In the genomic region with DNA sequence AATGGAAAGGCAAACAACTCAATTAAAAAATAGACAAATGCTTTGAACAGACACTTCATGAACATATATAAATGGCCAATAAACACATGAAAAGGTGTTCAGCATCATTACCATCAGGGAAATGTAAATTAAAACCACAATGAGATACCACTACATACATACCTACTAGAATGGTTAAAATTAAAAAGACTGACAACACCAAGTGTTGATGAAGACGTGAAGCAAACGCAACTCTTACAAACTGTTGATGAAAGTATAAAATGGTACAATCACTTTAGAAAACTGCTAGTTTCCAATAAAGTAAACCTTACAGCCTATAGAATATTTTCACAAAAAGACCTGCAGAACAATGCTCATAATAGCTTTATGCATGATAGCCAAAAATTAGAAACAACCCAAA, we compare ENCODE assay signal across 39 cellular contexts.
"Had no signal": no experiment of that assay in that cellular context is flagged by ENCODE, and none has a peak within 500 bp of the region (broad histone marks: within the 10 kb centered on the region; RNA-seq: fewer than 3 reads in every experiment).

No MANE protein-coding gene starts in this region.

- H3K4me1 ChIP-seq: adrenal gland, ascending aorta, body of pancreas, breast epithelium had no signal

- DNase-seq: activated effector memory CD4-positive, alpha-beta T cell treated with anti-CD3 and anti-CD28 coated beads, Interleukin-2, amount 50 U/mL, for 16 hours; activated effector memory CD4-positive, alpha-beta T cell treated with Interleukin-2 at 50 U/mL for 16 hours; activated gamma-delta T cell; activated gamma-delta T cell treated with Interleukin-2 at 50 U/mL for 16 hours; activated naive CD4-positive, alpha-beta T cell; activated naive CD4-positive, alpha-beta T cell treated with anti-CD3 and anti-CD28 coated beads for 36 hours; activated naive CD4-positive, alpha-beta T cell treated with anti-CD3 and anti-CD28 coated beads, Interleukin-2, amount 10 ng/mL, durations not matched to agents 7 days and 5 days; activated naive CD4-positive, alpha-beta T cell treated with anti-CD3 and anti-CD28 coated beads, Interleukin-2, amount 50 U/mL, for 16 hours; activated naive CD4-positive, alpha-beta T cell treated with Interleukin-2 at 50 U/mL for 16 hours; activated naive CD8-positive, alpha-beta T cell treated with anti-CD3 and anti-CD28 coated beads for 36 hours; activated naive CD8-positive, alpha-beta T cell treated with anti-CD3 and anti-CD28 coated beads, Interleukin-2, amount 10 ng/mL, durations not matched to agents 7 days and 5 days; activated naive CD8-positive, alpha-beta T cell treated with anti-CD3 and anti-CD28 coated beads, Interleukin-2, amount 50 U/mL, for 24 hours; activated T-cell treated with anti-CD3 and anti-CD28 coated beads, Interleukin-2, amount 50 U/mL, for 4 hours; activated T-cell treated with anti-CD3 and anti-CD28 coated beads, Interleukin-2, amount 50 U/mL, for 48 hours; activated T-cell treated with anti-CD3 and anti-CD28 coated beads, Interleukin-2, amount 50 U/mL, for 72 hours; adrenal gland; amniotic stem cell; amygdala; anterior cingulate cortex; aorta; body of pancreas; brain microvascular endothelial cell; caudate nucleus; central memory CD4-positive, alpha-beta T cell; cerebellar nuclear complex had no signal

- H3K4me1 Mint-ChIP-seq: brain; central memory CD8-positive, alpha-beta T cell had no signal

- H3K4me3 ChIP-seq: adrenal gland, ascending aorta, body of pancreas, breast epithelium, cardiac muscle cell had no signal

- H3K27ac ChIP-seq: adrenal gland, ascending aorta, body of pancreas, brain microvascular endothelial cell, breast epithelium, cardiac muscle cell had no signal

- H3K9me3 Mint-ChIP-seq: activated naive CD4-positive, alpha-beta T cell treated with anti-CD3 and anti-CD28 coated beads for 36 hours; activated naive CD4-positive, alpha-beta T cell treated with anti-CD3 and anti-CD28 coated beads, Interleukin-2, amount 10 ng/mL, durations not matched to agents 7 days and 5 days; activated naive CD4-positive, alpha-beta T cell treated with anti-CD3 and anti-CD28 coated beads, Interleukin-2, amount 50 U/mL, for 72 hours; activated naive CD8-positive, alpha-beta T cell treated with anti-CD3 and anti-CD28 coated beads for 36 hours; activated T-cell treated with anti-CD3 and anti-CD28 coated beads, Interleukin-2, amount 50 U/mL, for 4 hours; activated T-cell treated with anti-CD3 and anti-CD28 coated beads, Interleukin-2, amount 50 U/mL, for 72 hours; activated T-helper 17 cell treated with anti-CD3 and anti-CD28 coated beads, Interleukin-2, amount 50 U/mL, for 72 hours; central memory CD8-positive, alpha-beta T cell had no signal

- H3K4me3 Mint-ChIP-seq: activated naive CD4-positive, alpha-beta T cell treated with anti-CD3 and anti-CD28 coated beads for 36 hours; activated naive CD4-positive, alpha-beta T cell treated with anti-CD3 and anti-CD28 coated beads, Interleukin-2, amount 10 ng/mL, durations not matched to agents 7 days and 5 days; activated naive CD4-positive, alpha-beta T cell treated with anti-CD3 and anti-CD28 coated beads, Interleukin-2, amount 50 U/mL, for 24 hours; activated naive CD8-positive, alpha-beta T cell; activated naive CD8-positive, alpha-beta T cell treated with anti-CD3 and anti-CD28 coated beads for 36 hours; activated naive CD8-positive, alpha-beta T cell treated with anti-CD3 and anti-CD28 coated beads, Interleukin-2, amount 10 ng/mL, durations not matched to agents 7 days and 5 days; activated naive CD8-positive, alpha-beta T cell treated with anti-CD3 and anti-CD28 coated beads, Interleukin-2, amount 50 U/mL, for 24 hours; activated T-cell treated with anti-CD3 and anti-CD28 coated beads, Interleukin-2, amount 50 U/mL, for 4 hours; activated T-cell treated with anti-CD3 and anti-CD28 coated beads, Interleukin-2, amount 50 U/mL, for 72 hours; activated T-helper 1 cell treated with anti-CD3 and anti-CD28 coated beads, Interleukin-12 subunit alpha, Interleukin-12 subunit beta, Interleukin-2, Interleukin-4 antibody, amounts not matched to agents 30 ng/mL and 10 ng/mL and 1 ng/mL, durations not matched to agents 14 hours and 24 hours and 36 hours; activated T-helper 17 cell treated with anti-CD3 and anti-CD28 coated beads, Interleukin-2, amount 50 U/mL, for 72 hours; brain; central memory CD8-positive, alpha-beta T cell had no signal

- H3K27me3 ChIP-seq: adrenal gland, ascending aorta, body of pancreas, brain microvascular endothelial cell, breast epithelium, cardiac muscle cell had no signal

- ATAC-seq: activated naive CD4-positive, alpha-beta T cell treated with anti-CD3 and anti-CD28 coated beads, Interleukin-2, amount 50 U/mL, for 72 hours; activated naive CD8-positive, alpha-beta T cell treated with anti-CD3 and anti-CD28 coated beads, Interleukin-2, amount 50 U/mL, for 24 hours; activated T-cell treated with anti-CD3 and anti-CD28 coated beads, Interleukin-2, amount 50 U/mL, for 4 hours; activated T-cell treated with anti-CD3 and anti-CD28 coated beads, Interleukin-2, amount 50 U/mL, for 72 hours; activated T-helper 17 cell treated with anti-CD3 and anti-CD28 coated beads, Interleukin-2, amount 50 U/mL, for 72 hours; body of pancreas had no signal

- H3K27ac Mint-ChIP-seq: activated naive CD4-positive, alpha-beta T cell treated with anti-CD3 and anti-CD28 coated beads for 36 hours; activated naive CD4-positive, alpha-beta T cell treated with anti-CD3 and anti-CD28 coated beads, Interleukin-2, amount 10 ng/mL, durations not matched to agents 7 days and 5 days; activated naive CD4-positive, alpha-beta T cell treated with anti-CD3 and anti-CD28 coated beads, Interleukin-2, amount 50 U/mL, for 24 hours; activated naive CD8-positive, alpha-beta T cell; activated naive CD8-positive, alpha-beta T cell treated with anti-CD3 and anti-CD28 coated beads for 36 hours; activated naive CD8-positive, alpha-beta T cell treated with anti-CD3 and anti-CD28 coated beads, Interleukin-2, amount 10 ng/mL, durations not matched to agents 7 days and 5 days; activated naive CD8-positive, alpha-beta T cell treated with anti-CD3 and anti-CD28 coated beads, Interleukin-2, amount 50 U/mL, for 24 hours; activated T-cell treated with anti-CD3 and anti-CD28 coated beads, Interleukin-2, amount 50 U/mL, for 72 hours; activated T-helper 1 cell treated with anti-CD3 and anti-CD28 coated beads, Interleukin-12 subunit alpha, Interleukin-12 subunit beta, Interleukin-2, Interleukin-4 antibody, amounts not matched to agents 30 ng/mL and 10 ng/mL and 1 ng/mL, durations not matched to agents 14 hours and 24 hours and 36 hours; activated T-helper 17 cell treated with anti-CD3 and anti-CD28 coated beads, Interleukin-2, amount 50 U/mL, for 72 hours; activated T-helper 2 cell treated with anti-CD3 and anti-CD28 coated beads, Interferon-gamma antibody, Interleukin-2, Interleukin-4, amounts not matched to agents 10 μg/mL and 5 μg/mL and 100 μg/mL, durations not matched to agents 14 hours and 24 hours and 36 hours; brain had no signal

- H3K27me3 Mint-ChIP-seq: activated naive CD4-positive, alpha-beta T cell treated with anti-CD3 and anti-CD28 coated beads, Interleukin-2, amount 10 ng/mL, durations not matched to agents 7 days and 5 days; activated naive CD4-positive, alpha-beta T cell treated with anti-CD3 and anti-CD28 coated beads, Interleukin-2, amount 50 U/mL, for 24 hours; activated naive CD8-positive, alpha-beta T cell; activated naive CD8-positive, alpha-beta T cell treated with anti-CD3 and anti-CD28 coated beads for 36 hours; activated naive CD8-positive, alpha-beta T cell treated with anti-CD3 and anti-CD28 coated beads, Interleukin-2, amount 10 ng/mL, durations not matched to agents 7 days and 5 days; activated naive CD8-positive, alpha-beta T cell treated with anti-CD3 and anti-CD28 coated beads, Interleukin-2, amount 50 U/mL, for 24 hours; activated T-helper 17 cell treated with anti-CD3 and anti-CD28 coated beads, Interleukin-2, amount 50 U/mL, for 72 hours; brain; central memory CD8-positive, alpha-beta T cell had no signal

- H3K9me3 ChIP-seq: adrenal gland, ascending aorta, body of pancreas, breast epithelium had no signal

- FAIRE-seq: astrocyte, bronchial epithelial cell, colon had no signal

- H3K36me3 ChIP-seq: breast epithelium had no signal
